25 cellular contexts compared by ENCODE assay signal in genomic region chr18:73617981-73618380, GRCh38.
"Had no signal": no experiment of that assay in that cellular context is flagged by ENCODE, and none has a peak within 500 bp of the region (broad histone marks: within the 10 kb centered on the region; RNA-seq: fewer than 3 reads in every experiment).

No MANE protein-coding gene starts in this region.

- H3K27ac Mint-ChIP-seq: IgD-negative memory B cell had no signal

- ATAC-seq: HepG2, K562 had no signal

- H3K36me3 Mint-ChIP-seq: IgD-negative memory B cell had no signal

- DNase-seq: Kasumi-1, MV-4-11, NCI-H1048, NCI-H1105, NCI-H1417, NCI-H1436 treated with DMSO at 0.1 percent for 48 hours, NCI-H1694, NCI-H187 treated with DMSO at 0.1 percent for 48 hours, NCI-H2029 treated with DMSO at 0.1 percent for 48 hours, NCI-H2171 treated with DMSO at 0.1 percent for 48 hours, NCI-H345, NCI-H446 treated with DMSO at 0.1 percent for 48 hours, NCI-H524, NCI-H526 treated with DMSO at 0.1 percent for 48 hours, NCI-H748 treated with DMSO at 0.1 percent for 48 hours, Right ventricle myocardium superior, RPMI8226, SIG-M5 had no signal

- H3K4me2 ChIP-seq: KMS-11 had no signal

- H3K27me3 Mint-ChIP-seq: IgD-negative memory B cell had no signal

- H3K36me3 ChIP-seq: SJSA1 had no signal

- H3K9ac ChIP-seq: KMS-11 had no signal

- H3K4me3 Mint-ChIP-seq: IgD-negative memory B cell had no signal

- H3K27me3 ChIP-seq: SJSA1 had no signal

- H3K27ac ChIP-seq: KMS-11, SJSA1, SK-N-MC had no signal

- FAIRE-seq: HepG2, K562, RCC 7860 had no signal

- H3K4me1 Mint-ChIP-seq: IgD-negative memory B cell had no signal

- H3K4me3 ChIP-seq: K562, SJSA1, SK-N-MC had no signal
